ENCODE assay signal across 8 cellular contexts in the genomic region with DNA sequence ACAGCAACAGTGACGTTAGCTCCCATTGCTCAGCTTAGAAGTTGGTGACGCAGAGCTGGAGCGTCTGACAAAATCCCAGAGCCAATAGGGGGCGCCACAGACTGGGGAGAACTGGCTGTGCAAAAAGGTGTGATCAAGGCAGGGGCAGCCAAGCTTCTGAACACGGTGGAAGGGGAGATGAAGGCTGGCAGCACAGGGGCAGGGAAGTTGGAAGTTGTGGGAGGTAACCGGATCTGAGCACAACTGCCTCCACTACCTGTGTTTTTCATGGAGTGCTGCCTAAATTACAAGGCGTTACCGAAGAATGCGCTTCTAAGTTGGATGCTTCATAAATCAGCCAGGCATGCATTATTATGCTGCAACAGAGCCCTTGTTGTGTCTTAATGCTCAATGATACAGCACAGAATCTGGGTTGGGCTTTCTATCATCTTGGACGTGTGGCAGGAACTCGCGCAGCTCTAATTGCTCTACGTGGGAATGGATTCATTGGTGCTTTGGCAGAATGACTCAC.
A peak's percentile ranks its signal among the peaks of the same experiment; 100 is the strongest.
DNase-seq lines count a peak whose midpoint lies in the region; ATAC-seq and TF ChIP-seq lines count a peak whose summit lies in the region.

No MANE protein-coding gene starts in this region.

- no peak overlapping the region for H4K8ac ChIP-seq in mesendoderm (ENCODE audit: low read depth, low read length)

- H2BK5ac ChIP-seq in mesendoderm (ENCODE audit: low read length) = no peak overlapping the region

- no peak overlapping the region for H3K4me2 ChIP-seq in mesendoderm (ENCODE audit: low read length)

- no CpG with 5 or more reads among the region's 13 CpGs for WGBS in mesendoderm (ENCODE audit: extremely low coverage, insufficient coverage, low lambda C conversion rate)

- no peak overlapping the region for H2BK15ac ChIP-seq in mesendoderm (replicated peaks; ENCODE audit: low read depth)

- DNase-seq in DMS53 (lab: John Stamatoyannopoulos, UW) = peak; percentile 38
- DNase-seq in DMS53 treated with DMSO at 0.1 percent for 48 hours (lab: John Stamatoyannopoulos, UW; ENCODE audit: unreplicated experiment) = no peak
- DNase-seq in MG63 = peak; percentile 19
- peak; percentile 57 for DNase-seq in astrocyte of the hippocampus (ENCODE audit: low read depth, low spot score)
- DNase-seq in mesendoderm = peak; percentile 86
- DNase-seq in immature natural killer cell = no peak

- no peak overlapping the region for H3K4ac ChIP-seq in mesendoderm (ENCODE audit: low read depth, low read length)

- H3K27ac ChIP-seq in mesendoderm (ENCODE audit: low read depth, low read length) = no peak overlapping the region

- no peak overlapping the region for H3K9ac ChIP-seq in mesendoderm (ENCODE audit: low read length)

- H3K79me1 ChIP-seq in mesendoderm (ENCODE audit: low read length) = no peaks in the 10 kb centered on the region

- no peak overlapping the region for H3K4me3 Mint-ChIP-seq in immature natural killer cell

- H3K36me3 Mint-ChIP-seq in immature natural killer cell = no peaks in the 10 kb centered on the region

- peaks cover 0 to 3% (median 0%) of the 10 kb centered on the region in 3 donors for H3K27me3 Mint-ChIP-seq in immature natural killer cell (ENCODE audit: low read depth in 3 of 3)

- H3K18ac ChIP-seq in mesendoderm (ENCODE audit: low read length) = peak overlapping the region; percentile 3

- no peaks in the 10 kb centered on the region for H3K36me3 ChIP-seq in MG63
- no peaks in the 10 kb centered on the region for H3K36me3 ChIP-seq in mesendoderm (ENCODE audit: control insufficient read depth, insufficient read depth, low read length)

- TF ChIP-seq POLR2A in GM18505 (IDR thresholded peaks at IDR 0.05; ENCODE audit: borderline replicate concordance, extremely low read depth, insufficient read depth, insufficient read length) = no peak

- no peak overlapping the region for H2AK5ac ChIP-seq in mesendoderm (ENCODE audit: low read length)

- no peaks in the 10 kb centered on the region for H3K4me1 ChIP-seq in mesendoderm (ENCODE audit: control insufficient read depth, low read depth, low read length)

- no peak overlapping the region for H3K56ac ChIP-seq in mesendoderm (ENCODE audit: low read length)

- no peak overlapping the region for H2BK120ac ChIP-seq in mesendoderm (ENCODE audit: low read depth, low read length)

- no peak overlapping the region for H3K4me3 ChIP-seq in MG63
- no peak overlapping the region for H3K4me3 ChIP-seq in mesendoderm (ENCODE audit: low read length)

- H3K9me3 ChIP-seq in MG63 = no peaks in the 10 kb centered on the region

- no peak overlapping the region for H3K27ac Mint-ChIP-seq in immature natural killer cell

- H3K4me1 Mint-ChIP-seq in immature natural killer cell = no peaks in the 10 kb centered on the region

- H3K79me2 ChIP-seq in mesendoderm (ENCODE audit: control insufficient read depth, insufficient read depth, low read length) = no peaks in the 10 kb centered on the region

- no peaks in the 10 kb centered on the region for H3K27me3 ChIP-seq in MG63
- no peaks in the 10 kb centered on the region for H3K27me3 ChIP-seq in mesendoderm (ENCODE audit: insufficient read depth, low read length, poor library complexity)

- no peak overlapping the region for H3K23ac ChIP-seq in mesendoderm (ENCODE audit: low read length)

- H3K9me3 Mint-ChIP-seq in immature natural killer cell = peaks cover 0 to 1% (median 0%) of the 10 kb centered on the region in 6 donors

- no peak overlapping the region for H4K5ac ChIP-seq in mesendoderm (ENCODE audit: low read length)

- no peak for ATAC-seq in GM18505 (IDR thresholded peaks at IDR 0.05; ENCODE audit: unreplicated experiment)
- no peak for ATAC-seq in GM18498 (IDR thresholded peaks at IDR 0.05; ENCODE audit: unreplicated experiment)

Comparison
In these comparisons a context has a peak if more than half of its experiments do, and no peak if none do; other contexts are left out.
1. DNase-seq: peak in DMS53 (single experiment), MG63 (single experiment), astrocyte of the hippocampus (single experiment) and mesendoderm (single experiment); none in DMS53 treated with DMSO at 0.1 percent for 48 hours (single experiment) and immature natural killer cell (0 of 3).